16 cellular contexts compared by ENCODE assay signal in the genomic region with DNA sequence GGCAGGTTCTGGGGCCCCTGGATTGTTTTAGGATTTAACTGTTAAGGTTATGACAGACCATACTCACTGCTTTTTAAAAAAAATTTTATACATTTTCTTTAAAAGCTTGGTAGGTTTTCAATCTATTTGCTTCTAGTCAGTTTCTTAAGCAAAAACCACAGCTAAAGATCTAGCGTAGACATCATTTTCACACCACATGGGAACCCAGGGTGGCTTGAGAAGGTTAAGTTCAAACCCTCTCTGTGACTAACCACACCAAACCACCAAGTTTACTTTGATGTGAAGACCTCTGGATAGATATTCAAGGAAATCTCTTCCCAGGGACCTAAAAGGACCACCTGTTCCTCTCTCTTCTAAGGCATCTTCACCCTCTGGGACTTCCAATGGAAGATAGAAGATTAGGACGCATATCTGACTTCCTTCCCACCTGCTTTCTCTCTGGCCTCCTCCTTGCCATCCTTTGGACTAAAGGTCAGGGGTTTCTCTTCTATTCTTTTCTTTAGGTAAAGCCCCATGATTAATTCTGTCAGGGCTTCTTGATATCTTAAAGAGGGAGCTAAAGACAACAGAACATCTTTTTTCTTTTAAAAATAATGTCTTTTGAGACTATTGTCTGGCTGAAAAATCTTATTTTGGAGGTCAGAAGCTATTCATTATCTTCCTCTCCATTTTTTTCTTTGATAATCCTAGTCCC. TPM values are rescaled to one million over a fixed set of nuclear protein-coding genes. Genes with fewer than 3 reads are reported as not detected.
A peak's percentile ranks its signal among the peaks of the same experiment; 100 is the strongest.
DNase-seq lines count a peak whose midpoint lies in the region; ATAC-seq, FAIRE-seq and TF ChIP-seq lines count a peak whose summit lies in the region.
"Had no signal": no experiment of that assay in that cellular context is flagged by ENCODE, and none has a peak within 500 bp of the region (broad histone marks: within the 10 kb centered on the region; RNA-seq: fewer than 3 reads in every experiment).

No MANE protein-coding gene starts in this region.

- no peak for FAIRE-seq in astrocyte (lab: Jason Lieb, UNC)

- H3K9me3 ChIP-seq in astrocyte (ENCODE audit: insufficient read depth, low read depth, low read length), result no peaks in the 10 kb centered on the region
- no peaks in the 10 kb centered on the region for H3K9me3 ChIP-seq in mucosa of descending colon
- no peaks in the 10 kb centered on the region for H3K9me3 ChIP-seq in effector memory CD4-positive, alpha-beta T cell (ENCODE audit: control insufficient read depth, low read length)
- H3K9me3 ChIP-seq: HAP-1, thoracic aorta had no signal

- H3K36me3 ChIP-seq in astrocyte (ENCODE audit: insufficient read depth, low read length), result peaks cover 1% of the 10 kb centered on the region
- H3K36me3 ChIP-seq in mucosa of descending colon (ENCODE audit: low read depth), result no peaks in the 10 kb centered on the region
- no peaks in the 10 kb centered on the region for H3K36me3 ChIP-seq in effector memory CD4-positive, alpha-beta T cell (ENCODE audit: control insufficient read depth, insufficient read depth, low read length)
- H3K36me3 ChIP-seq: HAP-1 had no signal

- no peaks in the 10 kb centered on the region for H3K79me2 ChIP-seq in astrocyte (ENCODE audit: insufficient read depth, low read length)

- H3K27ac ChIP-seq in astrocyte (ENCODE audit: low read depth, low read length), result no peak overlapping the region
- H3K27ac ChIP-seq in effector memory CD4-positive, alpha-beta T cell (ENCODE audit: insufficient read depth, low read length, poor library complexity, severe bottlenecking), result no peak overlapping the region
- H3K27ac ChIP-seq: thoracic aorta had no signal

- H3K9me3 Mint-ChIP-seq in activated T-cell treated with anti-CD3 and anti-CD28 coated beads, Interleukin-2, amount 50 U/mL, for 4 hours, result no peaks in the 10 kb centered on the region
- H3K9me3 Mint-ChIP-seq in T-helper 1 cell treated with Interleukin-12 subunit alpha and Interleukin-12 subunit beta and Interleukin-4 antibody, amounts not matched to agents 30 μg/mL and 1 μg/mL, for 36 hours, result no peaks in the 10 kb centered on the region
- H3K9me3 Mint-ChIP-seq in astrocyte (ENCODE audit: unreplicated experiment), result no peaks in the 10 kb centered on the region

- H3K4me1 ChIP-seq in astrocyte (ENCODE audit: insufficient read depth, low read length) (peaks cover 14% of the 10 kb centered on the region), mucosa of descending colon (ENCODE audit: low read depth) (peaks cover 11% of the 10 kb centered on the region)
- peaks cover 28% of the 10 kb centered on the region for H3K4me1 ChIP-seq in effector memory CD4-positive, alpha-beta T cell (ENCODE audit: control insufficient read depth, insufficient read depth, low read length, poor library complexity, severe bottlenecking)
- H3K4me1 ChIP-seq: HAP-1 had no signal

- peak; percentile 63 to 64 for ATAC-seq in activated T-cell treated with anti-CD3 and anti-CD28 coated beads, Interleukin-2, amount 50 U/mL, for 4 hours
- ATAC-seq in stimulated activated naive CD8-positive, alpha-beta T cell treated with anti-CD3 and anti-CD28 coated beads, Interleukin-15, Interleukin-2, amounts not matched to agents 100 U/mL and 50 U/mL, for 24 hours, result peak; percentile 87
- ATAC-seq in mucosa of descending colon, result no peak

- DNase-seq in activated T-cell treated with anti-CD3 and anti-CD28 coated beads, Interleukin-2, amount 50 U/mL, for 4 hours, result no peak
- DNase-seq in activated T-cell treated with anti-CD3 and anti-CD28 coated beads for 4 hours, result no peak
- no peak for DNase-seq in astrocyte (ENCODE audit: low read depth)
- DNase-seq in stimulated activated naive CD8-positive, alpha-beta T cell treated with anti-CD3 and anti-CD28 coated beads, Interleukin-15, Interleukin-2, amounts not matched to agents 100 U/mL and 50 U/mL, for 24 hours, result no peak
- DNase-seq in Ammon's horn (ENCODE audit: low spot score), result no peak
- DNase-seq in mucosa of descending colon, result no peak
- DNase-seq in effector memory CD4-positive, alpha-beta T cell, result no peak
- DNase-seq: glutamatergic neuron; NCI-H1417 treated with DMSO at 0.1 percent for 48 hours; NCI-H774; PC-3; SIG-M5; stimulated activated CD8-positive, alpha-beta memory T cell treated with anti-CD3 and anti-CD28 coated beads, Interleukin-4, amount 100 ng/mL, for 48 hours had no signal

- intact Hi-C loops in mucosa of descending colon (cut with DNase I, micrococcal nuclease), result no loop called here

- H3K9ac ChIP-seq in astrocyte (ENCODE audit: low read length), result no peak overlapping the region

- no peaks in the 10 kb centered on the region for H3K36me3 Mint-ChIP-seq in activated T-cell treated with anti-CD3 and anti-CD28 coated beads, Interleukin-2, amount 50 U/mL, for 4 hours (ENCODE audit: insufficient read depth)
- peaks cover 2% of the 10 kb centered on the region for H3K36me3 Mint-ChIP-seq in T-helper 1 cell treated with Interleukin-12 subunit alpha and Interleukin-12 subunit beta and Interleukin-4 antibody, amounts not matched to agents 30 μg/mL and 1 μg/mL, for 36 hours (ENCODE audit: low read depth)
- peaks cover 5% of the 10 kb centered on the region for H3K36me3 Mint-ChIP-seq in astrocyte (ENCODE audit: low read depth, unreplicated experiment)

- H3K4me3 ChIP-seq in astrocyte (ENCODE audit: insufficient read depth, low read depth, low read length) (no peak overlapping the region), mucosa of descending colon (no peak overlapping the region)
- H3K4me3 ChIP-seq in effector memory CD4-positive, alpha-beta T cell (ENCODE audit: insufficient read depth, low read depth, low read length, poor library complexity, severe bottlenecking), result no peak overlapping the region
- H3K4me3 ChIP-seq: HAP-1, thoracic aorta had no signal

- H3K4me1 Mint-ChIP-seq in activated T-cell treated with anti-CD3 and anti-CD28 coated beads, Interleukin-2, amount 50 U/mL, for 4 hours (ENCODE audit: low read depth), result peaks cover 41% of the 10 kb centered on the region
- peaks cover 45% of the 10 kb centered on the region for H3K4me1 Mint-ChIP-seq in T-helper 1 cell treated with Interleukin-12 subunit alpha and Interleukin-12 subunit beta and Interleukin-4 antibody, amounts not matched to agents 30 μg/mL and 1 μg/mL, for 36 hours (ENCODE audit: low read depth)
- H3K4me1 Mint-ChIP-seq in astrocyte (ENCODE audit: low read depth, unreplicated experiment), result peaks cover 42% of the 10 kb centered on the region

- no peak overlapping the region for H3K4me2 ChIP-seq in astrocyte (ENCODE audit: low read length)

- H2AFZ ChIP-seq in astrocyte (ENCODE audit: low read depth, low read length), result no peak overlapping the region

- H3K27me3 ChIP-seq in astrocyte (ENCODE audit: insufficient read depth, low read length), result no peaks in the 10 kb centered on the region
- H3K27me3 ChIP-seq in effector memory CD4-positive, alpha-beta T cell (replicated peaks; ENCODE audit: control insufficient read depth, insufficient read depth, low read length, poor library complexity, severe bottlenecking), result no peaks in the 10 kb centered on the region

- H4K20me1 ChIP-seq in astrocyte (ENCODE audit: insufficient read depth, low read length), result peaks cover 19% of the 10 kb centered on the region

- no peak overlapping the region for H3K4me3 Mint-ChIP-seq in activated T-cell treated with anti-CD3 and anti-CD28 coated beads, Interleukin-2, amount 50 U/mL, for 4 hours
- peak overlapping the region; percentile 27 for H3K4me3 Mint-ChIP-seq in T-helper 1 cell treated with Interleukin-12 subunit alpha and Interleukin-12 subunit beta and Interleukin-4 antibody, amounts not matched to agents 30 μg/mL and 1 μg/mL, for 36 hours
- H3K4me3 Mint-ChIP-seq in astrocyte (ENCODE audit: unreplicated experiment), result no peak overlapping the region

- no peaks in the 10 kb centered on the region for H3K27me3 Mint-ChIP-seq in activated T-cell treated with anti-CD3 and anti-CD28 coated beads, Interleukin-2, amount 50 U/mL, for 4 hours (ENCODE audit: low read depth)
- no peaks in the 10 kb centered on the region for H3K27me3 Mint-ChIP-seq in T-helper 1 cell treated with Interleukin-12 subunit alpha and Interleukin-12 subunit beta and Interleukin-4 antibody, amounts not matched to agents 30 μg/mL and 1 μg/mL, for 36 hours (ENCODE audit: low read depth)
- no peaks in the 10 kb centered on the region for H3K27me3 Mint-ChIP-seq in astrocyte (ENCODE audit: low read depth, unreplicated experiment)

- TF ChIP-seq CTCF in astrocyte (IDR thresholded peaks at IDR 0.05; ENCODE audit: insufficient read depth, low read depth, low read length), result no peak
- TF ChIP-seq CTCF in mucosa of descending colon (IDR thresholded peaks at IDR 0.05), result no peak

- peak overlapping the region; percentile 84 for H3K27ac Mint-ChIP-seq in T-helper 1 cell treated with Interleukin-12 subunit alpha and Interleukin-12 subunit beta and Interleukin-4 antibody, amounts not matched to agents 30 μg/mL and 1 μg/mL, for 36 hours
- peak overlapping the region; percentile 48 for H3K27ac Mint-ChIP-seq in astrocyte (ENCODE audit: unreplicated experiment)

RNA-seq across cellular contexts. Expression of gene FOSL2, which starts 32.3 kb away (rescaled TPM):
- 10 to 100 TPM; 71.5 to 98.6 (median 90.4) TPM for total RNA-seq in activated T-cell treated with anti-CD3 and anti-CD28 coated beads, Interleukin-2, amount 50 U/mL, for 4 hours
- total RNA-seq in astrocyte (156 and 158 TPM in 2 replicates), mucosa of descending colon (100 to 1,000 TPM; 160 to 166 (median 162) TPM)
